11 cellular contexts compared by ENCODE assay signal in genomic region chr1:168576245-168576688, GRCh38. TPM values are rescaled to one million over a fixed set of nuclear protein-coding genes. Genes with fewer than 3 reads are reported as not detected.
DNase-seq lines count a peak whose midpoint lies in the region; ATAC-seq lines count a peak whose summit lies in the region.
"Not testable (repeated sequence)": the region's sequence is repeated elsewhere in the genome, so short reads cannot be mapped to it uniquely, and the experiment has no call there.
"Had no signal": no experiment of that assay in that cellular context is flagged by ENCODE, and none has a peak within 500 bp of the region (broad histone marks: within the 10 kb centered on the region; RNA-seq: fewer than 3 reads in every experiment).

TSS of gene XCL1 (plus strand) at chr1:168576605. CDS start at chr1:168576638, 33 bp downstream.

- not testable (repeated sequence) for H3K4me3 Mint-ChIP-seq in T-helper 2 cell treated with Interferon-gamma antibody and Interleukin-4, amounts not matched to agents 5 μg/mL and 100 μg/mL, for 36 hours
- peak within 1 kb of the TSS; percentile 76 for H3K4me3 Mint-ChIP-seq in activated naive CD8-positive, alpha-beta T cell
- H3K4me3 Mint-ChIP-seq in immature natural killer cell = peak within 1 kb of the TSS; percentile 79 to 90 (median 83)
- peak within 1 kb of the TSS; percentile 81 to 86 for H3K4me3 Mint-ChIP-seq in stimulated activated naive CD8-positive, alpha-beta T cell treated with anti-CD3 and anti-CD28 coated beads, Interleukin-15, amount 100 ng/mL, for 72 hours

- peak; percentile 86 for ATAC-seq in stimulated activated naive CD8-positive, alpha-beta T cell treated with anti-CD3 and anti-CD28 coated beads, Interleukin-15, amount 100 ng/mL, for 72 hours

- POLR2A ChIA-PET in activated CD8-positive, alpha-beta memory T cell treated with anti-CD3 and anti-CD28 coated beads for 36 hours (lab: Charles Lee) = not testable (repeated sequence)

- not testable (repeated sequence) for H3K36me3 Mint-ChIP-seq in T-helper 2 cell treated with Interferon-gamma antibody and Interleukin-4, amounts not matched to agents 5 μg/mL and 100 μg/mL, for 36 hours (ENCODE audit: low read depth); activated naive CD8-positive, alpha-beta T cell
- H3K36me3 Mint-ChIP-seq in immature natural killer cell = peaks cover 0 to 16% (median 11%) of the 10 kb centered on the region in 3 donors

- CTCF ChIA-PET in activated CD8-positive, alpha-beta memory T cell treated with anti-CD3 and anti-CD28 coated beads for 36 hours (lab: Charles Lee) = not testable (repeated sequence)

- H3K9me3 Mint-ChIP-seq in T-helper 2 cell treated with Interferon-gamma antibody and Interleukin-4, amounts not matched to agents 5 μg/mL and 100 μg/mL, for 36 hours; activated naive CD8-positive, alpha-beta T cell (ENCODE audit: low read depth); immature natural killer cell; stimulated activated naive CD8-positive, alpha-beta T cell treated with anti-CD3 and anti-CD28 coated beads, Interleukin-15, amount 100 ng/mL, for 72 hours: not testable (repeated sequence)

- H3K27ac Mint-ChIP-seq in T-helper 2 cell treated with Interferon-gamma antibody and Interleukin-4, amounts not matched to agents 5 μg/mL and 100 μg/mL, for 36 hours = peak within 1 kb of the TSS; percentile 59
- peak within 1 kb of the TSS; percentile 82 for H3K27ac Mint-ChIP-seq in activated naive CD8-positive, alpha-beta T cell
- peak within 1 kb of the TSS; percentile 76 to 94 (median 84) for H3K27ac Mint-ChIP-seq in immature natural killer cell
- peak within 1 kb of the TSS; percentile 93 for H3K27ac Mint-ChIP-seq in stimulated activated naive CD8-positive, alpha-beta T cell treated with anti-CD3 and anti-CD28 coated beads, Interleukin-15, amount 100 ng/mL, for 72 hours

- not testable (repeated sequence) for H3K27me3 Mint-ChIP-seq in T-helper 2 cell treated with Interferon-gamma antibody and Interleukin-4, amounts not matched to agents 5 μg/mL and 100 μg/mL, for 36 hours (ENCODE audit: low read depth); activated naive CD8-positive, alpha-beta T cell; immature natural killer cell (ENCODE audit: low read depth in 3 of 3); stimulated activated naive CD8-positive, alpha-beta T cell treated with anti-CD3 and anti-CD28 coated beads, Interleukin-15, amount 100 ng/mL, for 72 hours

- peak; percentile 29 for DNase-seq in T-helper 2 cell treated with Interferon-gamma antibody and Interleukin-4, amounts not matched to agents 5 μg/mL and 100 μg/mL, for 36 hours (ENCODE audit: low spot score)
- DNase-seq in activated T-cell treated with anti-CD3 and anti-CD28 coated beads, Interleukin-2, amount 50 U/mL, for 48 hours = peak; percentile 29 to 38
- peak; percentile 57 to 70 (median 68) for DNase-seq in immature natural killer cell
- DNase-seq in stimulated activated CD8-positive, alpha-beta memory T cell treated with anti-CD3 and anti-CD28 coated beads, Interleukin-4, amount 100 ng/mL, for 24 hours (ENCODE audit: low read depth) = peak; percentile 17
- DNase-seq in stimulated activated naive CD8-positive, alpha-beta T cell treated with anti-CD3 and anti-CD28 coated beads, Interleukin-15, amount 100 ng/mL, for 72 hours = peak; percentile 36 to 70

- H3K4me1 Mint-ChIP-seq in T-helper 2 cell treated with Interferon-gamma antibody and Interleukin-4, amounts not matched to agents 5 μg/mL and 100 μg/mL, for 36 hours (ENCODE audit: low read depth) = peaks cover 27% of the 10 kb centered on the region
- peaks cover 27% of the 10 kb centered on the region for H3K4me1 Mint-ChIP-seq in activated naive CD8-positive, alpha-beta T cell (ENCODE audit: low read depth)
- H3K4me1 Mint-ChIP-seq in immature natural killer cell = peaks cover 43 to 75% of the 10 kb centered on the region in 2 donors
- peaks cover 43% of the 10 kb centered on the region for H3K4me1 Mint-ChIP-seq in stimulated activated naive CD8-positive, alpha-beta T cell treated with anti-CD3 and anti-CD28 coated beads, Interleukin-15, amount 100 ng/mL, for 72 hours

RNA-seq across cellular contexts. Expression of gene XCL1, which starts in this region (rescaled TPM):
- total RNA-seq in activated CD8-positive, alpha-beta memory T cell treated with anti-CD3 and anti-CD28 coated beads for 36 hours = 100 to 1,000 TPM; 309 to 321 TPM
- 100 to 1,000 TPM in 1 of 3 donors, 10 to 100 TPM in 2; 40.1 to 123 (median 59.8) TPM for polyA plus RNA-seq in immature natural killer cell
- total RNA-seq: CD4-positive, CD25-positive, alpha-beta regulatory T cell; M059J; PC-9 had no signal
- polyA plus RNA-seq: BJ; CD4-positive, CD25-positive, alpha-beta regulatory T cell had no signal

Comparison
In these comparisons a context has a peak if more than half of its experiments do, and no peak if none do; other contexts are left out.
1. Peak in every context shown above with its lines: DNase-seq and ATAC-seq.
2. DNase-seq: peak in every context shown above with its lines; median percentile 68 in immature natural killer cell; 53 in stimulated activated naive CD8-positive, alpha-beta T cell treated with anti-CD3 and anti-CD28 coated beads, Interleukin-15, amount 100 ng/mL, for 72 hours; 34 in activated T-cell treated with anti-CD3 and anti-CD28 coated beads, Interleukin-2, amount 50 U/mL, for 48 hours; 29 in T-helper 2 cell treated with Interferon-gamma antibody and Interleukin-4, amounts not matched to agents 5 μg/mL and 100 μg/mL, for 36 hours; 17 in stimulated activated CD8-positive, alpha-beta memory T cell treated with anti-CD3 and anti-CD28 coated beads, Interleukin-4, amount 100 ng/mL, for 24 hours.